In the genomic region with DNA sequence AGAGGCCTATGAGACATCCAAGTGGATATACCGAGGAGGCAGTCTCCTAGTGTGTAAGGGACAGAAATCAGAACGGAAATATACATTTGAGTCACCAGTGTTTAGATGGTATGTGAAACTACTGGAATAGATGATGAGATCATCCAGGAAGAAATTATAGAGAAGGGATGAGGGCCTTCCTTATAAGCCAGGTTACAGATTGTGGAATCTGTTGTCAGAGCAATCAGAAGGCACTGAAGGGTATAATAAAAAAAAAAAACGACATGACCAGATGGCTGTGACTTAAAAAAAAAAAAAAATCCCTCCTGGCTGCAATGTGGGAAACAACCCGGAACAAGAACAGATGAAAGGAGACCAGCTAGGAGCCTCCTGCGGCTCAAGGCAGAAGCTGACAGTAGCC, we compare ENCODE assay signal across 10 cellular contexts. TPM values are rescaled to one million over a fixed set of nuclear protein-coding genes. Genes with fewer than 3 reads are reported as not detected.
DNase-seq lines count a peak whose midpoint lies in the region; ATAC-seq and TF ChIP-seq lines count a peak whose summit lies in the region.
"Had no signal": no experiment of that assay in that cellular context is flagged by ENCODE, and none has a peak within 500 bp of the region (broad histone marks: within the 10 kb centered on the region; RNA-seq: fewer than 3 reads in every experiment).

No MANE protein-coding gene starts in this region.

- DNase-seq in Daoy (ENCODE audit: low read depth) (peak; percentile 62), NCI-H1694 treated with DMSO at 0.1 percent for 48 hours (lab: John Stamatoyannopoulos, UW) (peak; percentile 70), astrocyte of the spinal cord (ENCODE audit: low read depth, low spot score) (peak; percentile 29), kidney tubule cell (ENCODE audit: low spot score) (peak; percentile 90), germinal center (ENCODE audit: low spot score) (no peak), NCI-H128 (lab: John Stamatoyannopoulos, UW; ENCODE audit: unreplicated experiment) (no peak), RPMI8226 (no peak)
- DNase-seq: DND-41, NCI-H187 treated with DMSO at 0.1 percent for 48 hours had no signal

- no peak for ATAC-seq in GM19463 (IDR thresholded peaks at IDR 0.05; ENCODE audit: unreplicated experiment)

- no peak for TF ChIP-seq CTCF in astrocyte of the spinal cord (IDR thresholded peaks at IDR 0.05; ENCODE audit: low read depth, low read length)

- in situ Hi-C loops in astrocyte of the spinal cord (cut with HindIII; ENCODE audit: low sequenced_read_pairs) = no loop called here

- H3K4me3 ChIP-seq in astrocyte of the spinal cord (ENCODE audit: low read depth, low read length) = no peak overlapping the region

RNA-seq across cellular contexts. Expression of a gene that starts 2.7 kb away (rescaled TPM):
- total RNA-seq in Daoy (2014; rRNA removed; shearing (Covaris generic)) = not detected in 2 replicates

RNA-seq across cellular contexts. Expression of a gene that starts 27.6 kb away (rescaled TPM):
- 0.51 TPM in 1 of 2 replicates, not detected in the other for total RNA-seq in Daoy (2014; rRNA removed; shearing (Covaris generic))

RNA-seq across cellular contexts. Expression of a gene that starts 33.5 kb away (rescaled TPM):
- total RNA-seq in Daoy (2014; rRNA removed; shearing (Covaris generic)) = not detected in 2 replicates

RNA-seq across cellular contexts. Expression of a gene that starts 44.7 kb away (rescaled TPM):
- 7.8 and 8.5 TPM in 2 replicates for total RNA-seq in Daoy (2014; rRNA removed; shearing (Covaris generic))

RNA-seq across cellular contexts. Expression of a gene that starts 44.8 kb away (rescaled TPM):
- 83.4 and 194 TPM in 2 replicates for total RNA-seq in Daoy (2014; rRNA removed; shearing (Covaris generic))

Comparison
In these comparisons a context has a peak if more than half of its experiments do, and no peak if none do; other contexts are left out.
1. DNase-seq: peak in Daoy (single experiment), NCI-H1694 treated with DMSO at 0.1 percent for 48 hours (single experiment), astrocyte of the spinal cord (single experiment) and kidney tubule cell (single experiment); none in germinal center (single experiment), NCI-H128 (single experiment) and RPMI8226 (single experiment).